Comparison of ENCODE assay signal across 1 cellular context in the genomic region with DNA sequence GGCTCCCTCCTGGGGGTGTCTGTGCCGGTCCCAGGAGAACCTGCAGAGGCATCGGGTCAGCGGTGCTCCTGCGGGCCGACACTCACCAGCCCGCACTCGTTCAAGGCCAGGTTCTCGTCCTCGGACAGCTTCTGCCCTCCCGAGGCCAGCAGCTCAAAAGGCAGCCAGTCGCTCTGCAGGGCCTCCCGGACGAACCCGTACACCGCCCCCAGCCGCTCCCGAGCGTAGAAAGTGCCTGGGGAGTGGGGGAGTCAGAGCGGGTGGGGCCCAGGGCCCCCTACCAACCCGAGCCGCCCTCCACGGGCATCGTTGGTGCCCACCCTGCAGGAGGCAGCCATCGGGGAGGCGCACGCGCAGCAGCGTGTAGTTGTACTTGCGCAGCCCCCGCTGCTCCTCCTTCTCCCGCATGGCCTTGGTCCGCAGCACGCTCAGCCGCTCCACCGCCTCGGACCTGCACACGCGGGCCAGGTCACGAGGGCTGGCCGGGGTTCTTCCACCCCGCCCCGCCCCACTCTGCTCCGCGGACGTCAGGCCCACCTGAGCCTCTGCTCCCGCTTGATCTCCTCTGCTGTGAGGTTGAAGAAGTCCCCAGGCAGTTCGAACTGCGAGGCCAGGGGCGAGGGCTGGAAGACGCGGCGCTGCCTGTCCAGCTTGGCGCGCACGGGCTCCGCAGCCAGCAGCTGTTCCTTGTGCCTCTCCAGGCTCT.
TF ChIP-seq lines count a peak whose summit lies in the region.

No MANE protein-coding gene starts in this region.

TF ChIP-seq in H1, 55 proteins besides CTCF, POLR2A, EP300 and RAD21:
- TF ChIP-seq POLR2AphosphoS5 (IDR thresholded peaks at IDR 0.05; ENCODE audit: low read depth, low read length) (0 out of 2 replicates have a peak, but pooled peaks have one; percentile 79), SIRT6 (IDR thresholded peaks at IDR 0.05; ENCODE audit: low read length) (no peak)
